24 cellular contexts compared by ENCODE assay signal in the genomic region with DNA sequence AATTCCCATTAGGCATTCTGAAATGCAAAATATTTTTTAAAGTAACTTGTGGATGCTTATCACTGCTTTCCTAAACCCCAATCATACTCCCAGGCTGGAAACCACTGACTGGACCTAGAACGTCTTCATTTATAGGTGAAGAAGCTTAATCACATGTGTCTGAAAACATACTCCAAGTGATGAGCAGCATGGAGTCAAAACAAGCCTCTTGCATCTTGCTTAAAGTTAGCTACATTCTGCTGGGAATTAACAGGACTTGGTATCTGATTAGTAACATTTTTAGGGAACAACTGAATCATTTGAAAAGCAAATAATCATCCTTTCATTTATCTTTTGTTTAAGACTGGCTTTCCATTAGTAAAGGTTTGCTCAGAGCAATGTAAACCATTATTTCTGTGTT.
"Had no signal": no experiment of that assay in that cellular context is flagged by ENCODE, and none has a peak within 500 bp of the region (broad histone marks: within the 10 kb centered on the region; RNA-seq: fewer than 3 reads in every experiment).

No MANE protein-coding gene starts in this region.

- H3K4me3 Mint-ChIP-seq: activated CD8-positive, alpha-beta T cell treated with anti-CD3 and anti-CD28 coated beads, Interleukin-2, amount 10 ng/mL, durations not matched to agents 7 days and 5 days had no signal

- H3K4me3 ChIP-seq: adrenal gland, breast epithelium, SK-N-MC had no signal

- H3K9me3 ChIP-seq: adrenal gland, breast epithelium had no signal

- ATAC-seq: activated CD4-positive, CD25-positive, alpha-beta regulatory T cell treated with anti-CD3 and anti-CD28 coated beads, Interleukin-2, amount 50 U/mL, for 24 hours; activated CD8-positive, alpha-beta T cell treated with anti-CD3 and anti-CD28 coated beads, Interleukin-2, amount 10 ng/mL, durations not matched to agents 7 days and 5 days; Panc1; Right ventricle myocardium inferior had no signal

- DNase-seq: activated CD4-positive, alpha-beta T cell treated with anti-CD3 and anti-CD28 coated beads for 4 hours; activated CD4-positive, alpha-beta T cell treated with anti-CD3 and anti-CD28 coated beads, Interleukin-2, amount 50 U/mL, for 4 hours; activated CD8-positive, alpha-beta memory T cell treated with anti-CD3 and anti-CD28 coated beads, Interleukin-2, amount 50 U/mL, for 48 hours; activated CD8-positive, alpha-beta T cell treated with anti-CD3 and anti-CD28 coated beads, Interleukin-2, amount 10 ng/mL, durations not matched to agents 7 days and 5 days; activated naive CD4-positive, alpha-beta T cell treated with anti-CD3 and anti-CD28 coated beads, Interleukin-2, amount 50 U/mL, for 16 hours; activated naive CD8-positive, alpha-beta T cell treated with anti-CD3 and anti-CD28 coated beads, Interleukin-2, amount 10 ng/mL, durations not matched to agents 7 days and 5 days; activated T-cell treated with anti-CD3 and anti-CD28 coated beads, Interleukin-2, amount 50 U/mL, for 1 hour; adrenal gland; aorta; central memory CD4-positive, alpha-beta T cell; NCI-H1092; NCI-H2029 treated with DMSO at 0.1 percent for 48 hours; NCI-H345; NCI-H510A; NCI-H526 treated with DMSO at 0.1 percent for 48 hours; NK-92 treated with Interleukin-12 subunit alpha and Interleukin-12 subunit beta, amount 100 ng/mL, for 24 hours; OCI-M1; RPMI8226 had no signal

- H3K9ac ChIP-seq: KMS-11 had no signal

- H3K27me3 ChIP-seq: adrenal gland, breast epithelium had no signal

- H3K27ac Mint-ChIP-seq: activated CD8-positive, alpha-beta T cell treated with anti-CD3 and anti-CD28 coated beads, Interleukin-2, amount 10 ng/mL, durations not matched to agents 7 days and 5 days; activated naive CD8-positive, alpha-beta T cell treated with anti-CD3 and anti-CD28 coated beads, Interleukin-2, amount 10 ng/mL, durations not matched to agents 7 days and 5 days had no signal

- H3K4me1 ChIP-seq: breast epithelium had no signal

- H3K4me2 ChIP-seq: KMS-11 had no signal

- H3K27me3 Mint-ChIP-seq: activated naive CD8-positive, alpha-beta T cell treated with anti-CD3 and anti-CD28 coated beads, Interleukin-2, amount 10 ng/mL, durations not matched to agents 7 days and 5 days had no signal

- H3K36me3 ChIP-seq: adrenal gland, breast epithelium had no signal

- H3K27ac ChIP-seq: adrenal gland, breast epithelium, KMS-11, SK-N-MC had no signal
